In genomic region chr20:50541606-50542041, GRCh38 we compare ENCODE assay signal across 9 cellular contexts. TPM values are rescaled to one million over a fixed set of nuclear protein-coding genes. Genes with fewer than 3 reads are reported as not detected.
DNase-seq lines count a peak whose midpoint lies in the region; ATAC-seq and TF ChIP-seq lines count a peak whose summit lies in the region.
"Had no signal": no experiment of that assay in that cellular context is flagged by ENCODE, and none has a peak within 500 bp of the region (broad histone marks: within the 10 kb centered on the region; RNA-seq: fewer than 3 reads in every experiment).

No MANE protein-coding gene starts in this region.

- intact Hi-C loops in CD14-positive monocyte (cut with micrococcal nuclease): no loop called here

- H3K4me3 Mint-ChIP-seq in CD14-positive monocyte: peak overlapping the region in 1 of 2 donors; percentile 53

- peak overlapping the region; percentile 94 for H3K27ac ChIP-seq in SJSA1

- no peaks in the 10 kb centered on the region for H3K27me3 ChIP-seq in SJSA1 (replicated peaks)

- H3K36me3 ChIP-seq in SJSA1: peaks cover 7% of the 10 kb centered on the region

- H3K4me1 Mint-ChIP-seq in CD14-positive monocyte: peaks cover 72% of the 10 kb centered on the region

- no peak for TF ChIP-seq CTCF in CD14-positive monocyte (IDR thresholded peaks at IDR 0.05)

- H3K4me1 ChIP-seq in SJSA1 (replicated peaks): peaks cover 89% of the 10 kb centered on the region

- no peaks in the 10 kb centered on the region for H3K27me3 Mint-ChIP-seq in CD14-positive monocyte (ENCODE audit: low read depth in 3 of 3)

- no peak for DNase-seq in CD14-positive monocyte (ENCODE audit: low spot score)
- DNase-seq in SJSA1 (ENCODE audit: low read depth in 1 of 2, low spot score in 2 of 2): no peak
- DNase-seq in left lobe of liver (ENCODE audit: low spot score): no peak
- no peak for DNase-seq in superior temporal gyrus (ENCODE audit: extremely low spot score)
- DNase-seq: activated CD8-positive, alpha-beta memory T cell treated with anti-CD3 and anti-CD28 coated beads for 24 hours had no signal

- peaks cover 4 to 12% of the 10 kb centered on the region in 2 donors for H3K36me3 Mint-ChIP-seq in CD14-positive monocyte

- ATAC-seq in GM21619 (IDR thresholded peaks at IDR 0.05; ENCODE audit: unreplicated experiment): peak; percentile 49
- peak; percentile 25 for ATAC-seq in left lobe of liver
- no peak for ATAC-seq in GM18870 (IDR thresholded peaks at IDR 0.05; ENCODE audit: unreplicated experiment)
- no peak for ATAC-seq in GM21723 (IDR thresholded peaks at IDR 0.05; ENCODE audit: unreplicated experiment)
- ATAC-seq in HG02973 (IDR thresholded peaks at IDR 0.05; ENCODE audit: unreplicated experiment): no peak

- no peaks in the 10 kb centered on the region for H3K9me3 ChIP-seq in SJSA1 (replicated peaks)

- H3K9me3 Mint-ChIP-seq in CD14-positive monocyte: peaks cover 0 to 12% (median 4%) of the 10 kb centered on the region in 7 donors

- no peak overlapping the region for H3K4me3 ChIP-seq in SJSA1

- peak overlapping the region; percentile 78 to 88 (median 86) for H3K27ac Mint-ChIP-seq in CD14-positive monocyte

RNA-seq across cellular contexts. Expression of gene PTPN1, which starts 31.4 kb away (rescaled TPM):
- polyA plus RNA-seq in CD14-positive monocyte: 10 to 100 TPM; 12.4 to 19.1 TPM
- 61.1 and 71.3 TPM in 2 replicates for total RNA-seq in SJSA1 (2014; rRNA removed; shearing (Covaris generic))
- total RNA-seq in left lobe of liver: 8.9 TPM

Comparison
In these comparisons a context has a peak if more than half of its experiments do, and no peak if none do; other contexts are left out.
1. ATAC-seq: peak in GM21619 (single experiment) and left lobe of liver (single experiment); none in GM18870 (single experiment), GM21723 (single experiment) and HG02973 (single experiment).